11 cellular contexts compared by ENCODE assay signal in genomic region chr2:117856415-117857210, GRCh38. TPM values are rescaled to one million over a fixed set of nuclear protein-coding genes. Genes with fewer than 3 reads are reported as not detected.
DNase-seq lines count a peak whose midpoint lies in the region; ATAC-seq and TF ChIP-seq lines count a peak whose summit lies in the region.
"Had no signal": no experiment of that assay in that cellular context is flagged by ENCODE, and none has a peak within 500 bp of the region (broad histone marks: within the 10 kb centered on the region; RNA-seq: fewer than 3 reads in every experiment).

No MANE protein-coding gene starts in this region.

- ATAC-seq in body of pancreas = no peak

- H2AFZ ChIP-seq in OCI-LY7 (ENCODE audit: low read length) = peak overlapping the region; percentile 52

- no peak overlapping the region for H3K4me3 ChIP-seq in OCI-LY7 (ENCODE audit: low read depth, low read length, poor library complexity, severe bottlenecking)
- no peak overlapping the region for H3K4me3 ChIP-seq in body of pancreas
- H3K4me3 ChIP-seq: tibial nerve had no signal

- intact Hi-C loops in OCI-LY7 (cut with micrococcal nuclease; ENCODE audit: unreplicated experiment) (no loop called here), body of pancreas (cut with DNase I) (no loop called here)

- H4K20me1 ChIP-seq in OCI-LY7 (ENCODE audit: insufficient read depth, low read length) = no peaks in the 10 kb centered on the region

- no peak overlapping the region for H3K27ac ChIP-seq in OCI-LY7 (ENCODE audit: low read depth, low read length, poor library complexity, severe bottlenecking)
- no peak overlapping the region for H3K27ac ChIP-seq in body of pancreas
- H3K27ac ChIP-seq: neutrophil, tibial nerve had no signal

- H3K36me3 ChIP-seq in OCI-LY7 (ENCODE audit: insufficient read depth, low read length) (no peaks in the 10 kb centered on the region), body of pancreas (replicated peaks in 1 of 2; ENCODE audit: insufficient read depth in 1 of 2, low read depth in 2 of 2) (no peaks in the 10 kb centered on the region)
- H3K36me3 ChIP-seq: neutrophil, tibial nerve had no signal

- no peak for TF ChIP-seq CTCF in OCI-LY7 (conservative IDR thresholded peaks at IDR 0.05; ENCODE audit: low read length)
- TF ChIP-seq CTCF in body of pancreas (IDR thresholded peaks at IDR 0.05) = no peak

- H3K4me1 ChIP-seq in OCI-LY7 (ENCODE audit: insufficient read depth, low read length, poor library complexity, severe bottlenecking) (peaks cover 6% of the 10 kb centered on the region), body of pancreas (no peaks in the 10 kb centered on the region)
- H3K4me1 ChIP-seq: tibial nerve had no signal

- DNase-seq in DMS53 (lab: John Stamatoyannopoulos, UW) (peak; percentile 43), OCI-LY7 (ENCODE audit: low spot score) (no peak), dedifferentiated amniotic fluid mesenchymal stem cell (ENCODE audit: extremely low spot score) (peak; percentile 58), myocyte (ENCODE audit: low read depth) (peak; percentile 12), body of pancreas (no peak), OCI-M2 (lab: John Stamatoyannopoulos, UW; ENCODE audit: unreplicated experiment) (no peak)
- no peak for DNase-seq in activated CD4-positive, alpha-beta T cell treated with anti-CD3 and anti-CD28 coated beads for 4 hours
- no peak for DNase-seq in effector CD4-positive, alpha-beta T cell
- DNase-seq: DMS153 had no signal

- H3K9me2 ChIP-seq in OCI-LY7 (ENCODE audit: insufficient read depth, low read length) = no peaks in the 10 kb centered on the region

- BruUV-seq in OCI-LY7 (replicated peaks; lab: Mats Ljungman, UMichigan) = no TSS peak

- WGBS in body of pancreas, 2 donors = 38 to 40% methylated on average over 4 of the region's 4 CpGs

- no peak for TF ChIP-seq POLR2A in body of pancreas (IDR thresholded peaks at IDR 0.05)

- H3K27me3 ChIP-seq in body of pancreas = no peaks in the 10 kb centered on the region

- no peaks in the 10 kb centered on the region for H3K9me3 ChIP-seq in OCI-LY7 (ENCODE audit: low read length)
- no peaks in the 10 kb centered on the region for H3K9me3 ChIP-seq in body of pancreas

- POLR2A ChIA-PET in OCI-LY7 (lab: Charles Lee) = interaction anchor here (0.7 to 1.5 kb wide), 4 partner anchors 8 to 152 kb away, joined by 3 to 5 read pairs (median 4); no protein-coding TSS in a partner anchor

- no peak overlapping the region for H3K4me2 ChIP-seq in OCI-LY7 (ENCODE audit: low read length)

- H3K79me2 ChIP-seq in OCI-LY7 (ENCODE audit: insufficient read depth, low read depth, low read length) = no peaks in the 10 kb centered on the region

- CTCF ChIA-PET in OCI-LY7 (lab: Charles Lee; ENCODE audit: unreplicated experiment) = no interaction called here

RNA-seq across cellular contexts. Expression of gene DDX18, which starts 42.1 kb away (rescaled TPM):
- 61.1 and 68.5 TPM in 2 replicates for total RNA-seq in OCI-LY7 (2014; rRNA removed; shearing (Covaris generic))
- total RNA-seq in OCI-LY7 (2022) (146 and 160 TPM in 2 replicates), myocyte (49.2 and 57.7 TPM in 2 replicates), body of pancreas (10 to 100 TPM; 25.1 to 30.1 TPM)
- 20.3 TPM for polyA plus RNA-seq in myocyte (2012)

Comparison
In these comparisons a context has a peak if more than half of its experiments do, and no peak if none do; other contexts are left out.
1. DNase-seq: peak in DMS53 (single experiment), dedifferentiated amniotic fluid mesenchymal stem cell (single experiment) and myocyte (single experiment); none in OCI-LY7 (single experiment), body of pancreas (0 of 4), OCI-M2 (single experiment), activated CD4-positive, alpha-beta T cell treated with anti-CD3 and anti-CD28 coated beads for 4 hours (0 of 2) and effector CD4-positive, alpha-beta T cell (single experiment).